Comparison of ENCODE assay signal across 18 cellular contexts in genomic region chr5:74629326-74629725, GRCh38. TPM values are rescaled to one million over a fixed set of nuclear protein-coding genes. Genes with fewer than 3 reads are reported as not detected.
A peak's percentile ranks its signal among the peaks of the same experiment; 100 is the strongest.
DNase-seq lines count a peak whose midpoint lies in the region; ATAC-seq and TF ChIP-seq lines count a peak whose summit lies in the region.
"Had no signal": no experiment of that assay in that cellular context is flagged by ENCODE, and none has a peak within 500 bp of the region (broad histone marks: within the 10 kb centered on the region; RNA-seq: fewer than 3 reads in every experiment).

No MANE protein-coding gene starts in this region.

- no peak overlapping the region for H2AFZ ChIP-seq in GM23338
- H2AFZ ChIP-seq: PC-9 had no signal

- no peaks in the 10 kb centered on the region; the same call in 1 of the 2 replicates for H3K9me2 ChIP-seq in GM23338 (ENCODE audit: insufficient read depth)

- CTCF ChIA-PET in HEK293 (lab: Yijun Ruan, JAX): interaction anchor here (0.6 to 1.0 kb wide), 3 partner anchors 12 to 590 kb away, joined by 3 to 4 read pairs (median 4); no protein-coding TSS in a partner anchor

- no peaks in the 10 kb centered on the region for H3K27me3 ChIP-seq in GM23338 (ENCODE audit: insufficient read depth)

- H3K36me3 Mint-ChIP-seq in brain (peaks cover 60% of the 10 kb centered on the region), progenitor cell of endocrine pancreas (ENCODE audit: insufficient read depth) (peaks cover 23% of the 10 kb centered on the region), GM23338 (ENCODE audit: low read depth) (peaks cover 17% of the 10 kb centered on the region)
- H3K36me3 Mint-ChIP-seq in stimulated activated memory B cell treated with anti-CD40 and anti-IgM and Interleukin-4, amounts not matched to agents 10 μg/mL and 1 μg/mL and 100 μg/mL, for 72 hours: no peaks in the 10 kb centered on the region

- POLR2A ChIA-PET in HEK293 (lab: Yijun Ruan, JAX): interaction anchor here (0.9 kb wide), 1 partner anchor 130 kb away, joined by 9 read pairs; no protein-coding TSS in a partner anchor

- ATAC-seq in stimulated activated memory B cell treated with anti-CD40 and anti-IgM and Interleukin-4, amounts not matched to agents 10 μg/mL and 1 μg/mL and 100 μg/mL, for 72 hours: no peak
- no peak for ATAC-seq in GM18517 (IDR thresholded peaks at IDR 0.05; ENCODE audit: unreplicated experiment)
- no peak for ATAC-seq in GM23338
- ATAC-seq: K562 had no signal

- H3K4me3 Mint-ChIP-seq in brain (peak overlapping the region; percentile 55 to 92 (median 69)), progenitor cell of endocrine pancreas (ENCODE audit: low read depth) (no peak overlapping the region), GM23338 (no peak overlapping the region)
- no peak overlapping the region for H3K4me3 Mint-ChIP-seq in stimulated activated memory B cell treated with anti-CD40 and anti-IgM and Interleukin-4, amounts not matched to agents 10 μg/mL and 1 μg/mL and 100 μg/mL, for 72 hours
- H3K4me3 Mint-ChIP-seq: CD14-positive monocyte, HFFc6 had no signal

- WGBS in mesodermal cell (ENCODE audit: insufficient coverage in 2 of 2), 2 experiments: 78 to 83% methylated on average over 4 of the region's 4 CpGs

- peaks cover 35% of the 10 kb centered on the region for H3K4me1 ChIP-seq in HEK293 (ENCODE audit: control insufficient read depth, insufficient read depth, low read length)
- peaks cover 27% of the 10 kb centered on the region for H3K4me1 ChIP-seq in mesodermal cell (ENCODE audit: control insufficient read depth, insufficient read depth, low read length, poor library complexity, severe bottlenecking)
- peaks cover 44% of the 10 kb centered on the region for H3K4me1 ChIP-seq in GM23338 (ENCODE audit: insufficient read depth)

- H3F3A ChIP-seq in GM23338 (replicated peaks; ENCODE audit: low read depth): no peaks in the 10 kb centered on the region

- H3K36me3 ChIP-seq in HEK293 (ENCODE audit: control insufficient read depth in 2 of 2, insufficient read depth in 1 of 2, low read length in 2 of 2): peaks cover 4 to 40% of the 10 kb centered on the region in 2 experiments
- peaks cover 69% of the 10 kb centered on the region for H3K36me3 ChIP-seq in mesodermal cell (ENCODE audit: control insufficient read depth, insufficient read depth, low read length)
- peaks cover 2% of the 10 kb centered on the region; the same call in 1 of the 2 replicates for H3K36me3 ChIP-seq in GM23338 (ENCODE audit: insufficient read depth)

- no peak for DNase-seq in progenitor cell of endocrine pancreas (ENCODE audit: low spot score, unreplicated experiment)
- no peak for DNase-seq in activated CD4-positive, CD25-positive, alpha-beta regulatory T cell (lab: John Stamatoyannopoulos, UW)
- DNase-seq in GM23338 (ENCODE audit: low spot score): no peak
- DNase-seq: GOT3, HFFc6, NCI-H1048, NCI-H146, NCI-H2081 treated with DMSO at 0.1 percent for 48 hours, NCI-H345, NCI-H69, PC-9 had no signal

- no peak overlapping the region for H3K4me3 ChIP-seq in HEK293 (ENCODE audit: low read depth, low read length)
- H3K4me3 ChIP-seq in mesodermal cell (ENCODE audit: extremely low read depth, insufficient read depth, low read length, poor library complexity, severe bottlenecking): no peak overlapping the region
- H3K4me3 ChIP-seq in GM23338: no peak overlapping the region
- H3K4me3 ChIP-seq: K562, PC-9 had no signal

- no peaks in the 10 kb centered on the region; the same call in none of the 2 replicates for H4K20me1 ChIP-seq in GM23338 (replicated peaks; ENCODE audit: insufficient read depth)

- TF ChIP-seq CTCF in HEK293 (tag by site-specific recombination; IDR thresholded peaks at IDR 0.05): no peak
- no peak for TF ChIP-seq CTCF in brain (conservative IDR thresholded peaks at IDR 0.05)
- TF ChIP-seq CTCF in progenitor cell of endocrine pancreas (IDR thresholded peaks at IDR 0.05; ENCODE audit: unreplicated experiment): no peak
- TF ChIP-seq CTCF in GM23338 (conservative IDR thresholded peaks at IDR 0.05; ENCODE audit: low read depth in 2 of 2): no peak

- H3K4me2 ChIP-seq in GM23338: no peak overlapping the region
- H3K4me2 ChIP-seq: PC-9 had no signal

- H3K9me3 Mint-ChIP-seq in brain (peaks cover 0 to 4% (median 0%) of the 10 kb centered on the region in 5 experiments), progenitor cell of endocrine pancreas (ENCODE audit: low read depth) (no peaks in the 10 kb centered on the region), GM23338 (no peaks in the 10 kb centered on the region)
- H3K9me3 Mint-ChIP-seq in stimulated activated memory B cell treated with anti-CD40 and anti-IgM and Interleukin-4, amounts not matched to agents 10 μg/mL and 1 μg/mL and 100 μg/mL, for 72 hours: no peaks in the 10 kb centered on the region
- H3K9me3 Mint-ChIP-seq: CD14-positive monocyte, HFFc6 had no signal

- H3K27ac ChIP-seq in HEK293 (ENCODE audit: extremely low read depth, low read depth, low read length) (0 out of 2 replicates have a peak overlapping the region, but pooled peaks have one; percentile 2), mesodermal cell (ENCODE audit: low read depth, low read length, severe bottlenecking) (peak overlapping the region; percentile 39), GM23338 (ENCODE audit: low read depth) (no peak overlapping the region)

- H3K4me1 Mint-ChIP-seq in brain (peaks cover 100% of the 10 kb centered on the region), progenitor cell of endocrine pancreas (ENCODE audit: low read depth) (peaks cover 53% of the 10 kb centered on the region), GM23338 (peaks cover 57% of the 10 kb centered on the region)
- peaks cover 24% of the 10 kb centered on the region for H3K4me1 Mint-ChIP-seq in stimulated activated memory B cell treated with anti-CD40 and anti-IgM and Interleukin-4, amounts not matched to agents 10 μg/mL and 1 μg/mL and 100 μg/mL, for 72 hours

- H3K27ac Mint-ChIP-seq in brain (peak overlapping the region; percentile 90 to 97 (median 94)), progenitor cell of endocrine pancreas (peak overlapping the region; percentile 73), GM23338 (no peak overlapping the region)
- H3K27ac Mint-ChIP-seq in stimulated activated memory B cell treated with anti-CD40 and anti-IgM and Interleukin-4, amounts not matched to agents 10 μg/mL and 1 μg/mL and 100 μg/mL, for 72 hours: no peak overlapping the region
- H3K27ac Mint-ChIP-seq: HFFc6 had no signal

- H3K27me3 Mint-ChIP-seq in brain (no peaks in the 10 kb centered on the region), progenitor cell of endocrine pancreas (no peaks in the 10 kb centered on the region), GM23338 (ENCODE audit: insufficient read depth, low read depth, poor library complexity) (peaks cover 2% of the 10 kb centered on the region)
- peaks cover 2% of the 10 kb centered on the region for H3K27me3 Mint-ChIP-seq in stimulated activated memory B cell treated with anti-CD40 and anti-IgM and Interleukin-4, amounts not matched to agents 10 μg/mL and 1 μg/mL and 100 μg/mL, for 72 hours

- H3K9me3 ChIP-seq in HEK293 (ENCODE audit: control insufficient read depth, insufficient read depth, low read depth, low read length) (no peaks in the 10 kb centered on the region), mesodermal cell (ENCODE audit: control insufficient read depth, low read length) (peaks cover under 1% of the 10 kb centered on the region)

- H3K79me2 ChIP-seq in GM23338 (replicated peaks; ENCODE audit: insufficient read depth): peaks cover 7% of the 10 kb centered on the region

TF ChIP-seq in HEK293, 187 proteins besides CTCF, POLR2A, EP300 and RAD21 (continues in another document):
- TF ChIP-seq RBAK (tag by site-specific recombination; IDR thresholded peaks at IDR 0.05): no peak
- no peak for TF ChIP-seq ZNF214 (tag by site-specific recombination; IDR thresholded peaks at IDR 0.05; ENCODE audit: borderline replicate concordance)
- TF ChIP-seq, protein P1, sequence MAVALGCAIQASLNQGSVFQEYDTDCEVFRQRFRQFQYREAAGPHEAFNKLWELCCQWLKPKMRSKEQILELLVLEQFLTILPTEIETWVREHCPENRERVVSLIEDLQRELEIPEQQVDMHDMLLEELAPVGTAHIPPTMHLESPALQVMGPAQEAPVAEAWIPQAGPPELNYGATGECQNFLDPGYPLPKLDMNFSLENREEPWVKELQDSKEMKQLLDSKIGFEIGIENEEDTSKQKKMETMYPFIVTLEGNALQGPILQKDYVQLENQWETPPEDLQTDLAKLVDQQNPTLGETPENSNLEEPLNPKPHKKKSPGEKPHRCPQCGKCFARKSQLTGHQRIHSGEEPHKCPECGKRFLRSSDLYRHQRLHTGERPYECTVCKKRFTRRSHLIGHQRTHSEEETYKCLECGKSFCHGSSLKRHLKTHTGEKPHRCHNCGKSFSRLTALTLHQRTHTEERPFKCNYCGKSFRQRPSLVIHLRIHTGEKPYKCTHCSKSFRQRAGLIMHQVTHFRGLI (tag by site-specific recombination; IDR thresholded peaks at IDR 0.05): peak; percentile 97

TF ChIP-seq in GM23338, 12 proteins besides CTCF, POLR2A, EP300 and RAD21 (continues in another document):
- no peak for TF ChIP-seq CREB1 (CRISPR knock-in tag; IDR thresholded peaks at IDR 0.05; ENCODE audit: low read depth)

RNA-seq across cellular contexts. Expression of gene ENC1, which starts 11.2 kb away (rescaled TPM):
- polyA plus RNA-seq in brain (ENCODE audit: insufficient read depth, low read depth, low replicate concordance) (156 TPM), GM23338 (2016; fragmentation: Nextera tagmentation; extraction: Ambion mirVana) (7.1 and 8.2 TPM in 2 replicates)
- polyA plus RNA-seq in mesodermal cell (2013, experiment 1 of 2): 138 TPM
- 107 TPM for polyA plus RNA-seq in mesodermal cell (2013, experiment 2 of 2)
- 71.7 and 78.7 TPM in 2 replicates for total RNA-seq in progenitor cell of endocrine pancreas
- total RNA-seq in GM23338 (2014; rRNA removed; shearing (Covaris generic)): 16.3 and 27.9 TPM in 2 replicates

RNA-seq across cellular contexts. Expression of gene HEXB, which starts 55.7 kb away (rescaled TPM):
- 33.4 TPM for polyA plus RNA-seq in brain (ENCODE audit: insufficient read depth, low read depth, low replicate concordance)
- polyA plus RNA-seq in mesodermal cell (2013, experiment 1 of 2): 106 TPM
- 108 TPM for polyA plus RNA-seq in mesodermal cell (2013, experiment 2 of 2)
- 59.9 and 61.4 TPM in 2 replicates for total RNA-seq in progenitor cell of endocrine pancreas
- total RNA-seq in GM23338 (2014; rRNA removed; shearing (Covaris generic)): 57.8 and 70.8 TPM in 2 replicates
- 49.2 and 53.2 TPM in 2 replicates for polyA plus RNA-seq in GM23338 (2016; fragmentation: Nextera tagmentation; extraction: Ambion mirVana)

Comparison
In these comparisons a context has a peak if more than half of its experiments do, and no peak if none do; other contexts are left out.
1. H3K27ac Mint-ChIP-seq: peak in brain (5 of 5) and progenitor cell of endocrine pancreas (single experiment); none in stimulated activated memory B cell treated with anti-CD40 and anti-IgM and Interleukin-4, amounts not matched to agents 10 μg/mL and 1 μg/mL and 100 μg/mL, for 72 hours (single experiment) and GM23338 (single experiment).
2. H3K4me3 Mint-ChIP-seq: peak in brain (5 of 5); none in progenitor cell of endocrine pancreas (single experiment), stimulated activated memory B cell treated with anti-CD40 and anti-IgM and Interleukin-4, amounts not matched to agents 10 μg/mL and 1 μg/mL and 100 μg/mL, for 72 hours (single experiment) and GM23338 (single experiment).